10 cellular contexts compared by ENCODE assay signal in genomic region chr10:102409604-102410426, GRCh38. TPM values are rescaled to one million over a fixed set of nuclear protein-coding genes. Genes with fewer than 3 reads are reported as not detected.
A peak's percentile ranks its signal among the peaks of the same experiment; 100 is the strongest.
DNase-seq lines count a peak whose midpoint lies in the region; ATAC-seq, FAIRE-seq and TF ChIP-seq lines count a peak whose summit lies in the region.
"Had no signal": no experiment of that assay in that cellular context is flagged by ENCODE, and none has a peak within 500 bp of the region (broad histone marks: within the 10 kb centered on the region; RNA-seq: fewer than 3 reads in every experiment).

No MANE protein-coding gene starts in this region.

- TF ChIP-seq EP300 in suprapubic skin (IDR thresholded peaks at IDR 0.05), result no peak

- no peak for TF ChIP-seq POLR2A in suprapubic skin (IDR thresholded peaks at IDR 0.05)

- H3K4me1 ChIP-seq in astrocyte (ENCODE audit: insufficient read depth, low read length) (peaks cover 3% of the 10 kb centered on the region), iPS-20b (ENCODE audit: insufficient read depth, low read length) (peaks cover 6% of the 10 kb centered on the region), suprapubic skin (peaks cover 24% of the 10 kb centered on the region)

- peaks cover 20% of the 10 kb centered on the region for H3K27me3 ChIP-seq in astrocyte (ENCODE audit: insufficient read depth, low read length)
- peaks cover 76% of the 10 kb centered on the region for H3K27me3 ChIP-seq in iPS-20b (ENCODE audit: insufficient read depth, low read length)
- H3K27me3 ChIP-seq in suprapubic skin, result peaks cover 68% of the 10 kb centered on the region

- no peak for TF ChIP-seq CTCF in astrocyte (IDR thresholded peaks at IDR 0.05; ENCODE audit: insufficient read depth, low read depth, low read length)
- TF ChIP-seq CTCF in suprapubic skin (IDR thresholded peaks at IDR 0.05), result no peak

- peaks cover 2% of the 10 kb centered on the region for H3K36me3 Mint-ChIP-seq in T-helper 1 cell treated with Interleukin-12 subunit alpha and Interleukin-12 subunit beta and Interleukin-4 antibody, amounts not matched to agents 30 μg/mL and 1 μg/mL, for 36 hours (ENCODE audit: low read depth)
- H3K36me3 Mint-ChIP-seq in astrocyte (ENCODE audit: low read depth, unreplicated experiment), result peaks cover 2% of the 10 kb centered on the region

- H3K79me2 ChIP-seq in astrocyte (ENCODE audit: insufficient read depth, low read length), result no peaks in the 10 kb centered on the region

- peak overlapping the region; percentile 43 for H3K9ac ChIP-seq in astrocyte (ENCODE audit: low read length)
- H3K9ac ChIP-seq in iPS-20b (ENCODE audit: low read depth, low read length), result peak overlapping the region; percentile 33; the same call in 1 of the 2 replicates
- H3K9ac ChIP-seq: BLaER1 had no signal

- H3K9me3 ChIP-seq in astrocyte (ENCODE audit: insufficient read depth, low read depth, low read length) (no peaks in the 10 kb centered on the region), iPS-20b (ENCODE audit: insufficient read depth, low read depth, low read length) (no peaks in the 10 kb centered on the region), suprapubic skin (no peaks in the 10 kb centered on the region)
- H3K9me3 ChIP-seq: BLaER1 had no signal

- peaks cover 34% of the 10 kb centered on the region for H3K4me1 Mint-ChIP-seq in T-helper 1 cell treated with Interleukin-12 subunit alpha and Interleukin-12 subunit beta and Interleukin-4 antibody, amounts not matched to agents 30 μg/mL and 1 μg/mL, for 36 hours (ENCODE audit: low read depth)
- H3K4me1 Mint-ChIP-seq in astrocyte (ENCODE audit: low read depth, unreplicated experiment), result peaks cover 10% of the 10 kb centered on the region

- H3K4me3 ChIP-seq in astrocyte (ENCODE audit: insufficient read depth, low read depth, low read length), result peak overlapping the region; percentile 52
- peak overlapping the region; percentile 63; the same call in 1 of the 2 replicates for H3K4me3 ChIP-seq in iPS-20b (ENCODE audit: low read length)
- peak overlapping the region; percentile 54 for H3K4me3 ChIP-seq in suprapubic skin
- H3K4me3 ChIP-seq: BLaER1 had no signal

- H3K27ac ChIP-seq in astrocyte (ENCODE audit: low read depth, low read length), result no peak overlapping the region
- no peak overlapping the region for H3K27ac ChIP-seq in iPS-20b (ENCODE audit: low read length)
- no peak overlapping the region for H3K27ac ChIP-seq in suprapubic skin
- H3K27ac ChIP-seq: BLaER1 had no signal

- peak overlapping the region; percentile 84 for H2AFZ ChIP-seq in astrocyte (ENCODE audit: low read depth, low read length)

- H3K4me3 Mint-ChIP-seq in T-helper 1 cell treated with Interleukin-12 subunit alpha and Interleukin-12 subunit beta and Interleukin-4 antibody, amounts not matched to agents 30 μg/mL and 1 μg/mL, for 36 hours, result peak overlapping the region; percentile 70
- peak overlapping the region; percentile 75 for H3K4me3 Mint-ChIP-seq in astrocyte (ENCODE audit: unreplicated experiment)

- peaks cover 9% of the 10 kb centered on the region for H4K20me1 ChIP-seq in astrocyte (ENCODE audit: insufficient read depth, low read length)

- DNase-seq in T-helper 1 cell, result no peak
- DNase-seq in astrocyte (ENCODE audit: low read depth), result no peak
- DNase-seq in suprapubic skin (ENCODE audit: low spot score in 2 of 2), result no peak
- no peak for DNase-seq in activated CD4-positive, alpha-beta T cell treated with anti-CD3 and anti-CD28 coated beads for 4 hours

- H3K36me3 ChIP-seq in astrocyte (ENCODE audit: insufficient read depth, low read length) (no peaks in the 10 kb centered on the region), iPS-20b (ENCODE audit: insufficient read depth, low read depth, low read length) (no peaks in the 10 kb centered on the region), suprapubic skin (no peaks in the 10 kb centered on the region)
- H3K36me3 ChIP-seq: BLaER1 had no signal

- H3K27me3 Mint-ChIP-seq in T-helper 1 cell treated with Interleukin-12 subunit alpha and Interleukin-12 subunit beta and Interleukin-4 antibody, amounts not matched to agents 30 μg/mL and 1 μg/mL, for 36 hours (ENCODE audit: low read depth), result peaks cover 28% of the 10 kb centered on the region
- peaks cover 26% of the 10 kb centered on the region for H3K27me3 Mint-ChIP-seq in astrocyte (ENCODE audit: low read depth, unreplicated experiment)

- no peak for FAIRE-seq in astrocyte (lab: Jason Lieb, UNC)
- FAIRE-seq: endometrium had no signal

- H3K27ac Mint-ChIP-seq in T-helper 1 cell treated with Interleukin-12 subunit alpha and Interleukin-12 subunit beta and Interleukin-4 antibody, amounts not matched to agents 30 μg/mL and 1 μg/mL, for 36 hours, result peak overlapping the region; percentile 64
- H3K27ac Mint-ChIP-seq in astrocyte (ENCODE audit: unreplicated experiment), result peak overlapping the region; percentile 60

- 28% methylated on average over 22 of the region's 24 CpGs for WGBS in suprapubic skin

- no peaks in the 10 kb centered on the region for H3K9me3 Mint-ChIP-seq in T-helper 1 cell treated with Interleukin-12 subunit alpha and Interleukin-12 subunit beta and Interleukin-4 antibody, amounts not matched to agents 30 μg/mL and 1 μg/mL, for 36 hours
- no peaks in the 10 kb centered on the region for H3K9me3 Mint-ChIP-seq in astrocyte (ENCODE audit: unreplicated experiment)

- ATAC-seq in GM21381 (IDR thresholded peaks at IDR 0.05; ENCODE audit: unreplicated experiment) (no peak), HG02852 (IDR thresholded peaks at IDR 0.05; ENCODE audit: unreplicated experiment) (no peak)

- peak overlapping the region; percentile 87 for H3K4me2 ChIP-seq in astrocyte (ENCODE audit: low read length)
- H3K4me2 ChIP-seq: BLaER1 had no signal

RNA-seq across cellular contexts. Expression of gene PSD, which starts 8.8 kb away (rescaled TPM):
- 8.8 and 11.7 TPM in 2 replicates for total RNA-seq in astrocyte
- total RNA-seq in suprapubic skin, result 1 to 10 TPM; 1.7 to 4.8 (median 2.1) TPM

RNA-seq across cellular contexts. Expression of gene FBXL15, which starts 10.8 kb away (rescaled TPM):
- 8.6 and 11.0 TPM in 2 replicates for total RNA-seq in astrocyte
- 10 to 100 TPM; 12.5 to 17.9 (median 13.8) TPM for total RNA-seq in suprapubic skin

RNA-seq across cellular contexts. Expression of gene NFKB2, which starts 14.3 kb away (rescaled TPM):
- 35.7 and 39.9 TPM in 2 replicates for total RNA-seq in astrocyte
- 10 to 100 TPM; 14.4 to 18.5 (median 16.0) TPM for total RNA-seq in suprapubic skin

RNA-seq across cellular contexts. Expression of gene CUEDC2, which starts 22.6 kb away (rescaled TPM):
- total RNA-seq in astrocyte (46.9 and 49.1 TPM in 2 replicates), suprapubic skin (10 to 100 TPM; 25.0 to 61.2 (median 40.2) TPM)

RNA-seq across cellular contexts. Expression of gene C10orf95, which starts 41.5 kb away (rescaled TPM):
- total RNA-seq in astrocyte, result 0.19 and 0.20 TPM in 2 replicates
- total RNA-seq in suprapubic skin, result 1 to 10 TPM; 1.4 to 7.1 (median 5.4) TPM
